ENCODE assay signal across 10 cellular contexts in genomic region chr20:32823737-32824588, GRCh38. TPM values are rescaled to one million over a fixed set of nuclear protein-coding genes. Genes with fewer than 3 reads are reported as not detected.
A peak's percentile ranks its signal among the peaks of the same experiment; 100 is the strongest.
DNase-seq lines count a peak whose midpoint lies in the region; ATAC-seq and TF ChIP-seq lines count a peak whose summit lies in the region.
"Had no signal": no experiment of that assay in that cellular context is flagged by ENCODE, and none has a peak within 500 bp of the region (broad histone marks: within the 10 kb centered on the region; RNA-seq: fewer than 3 reads in every experiment).

No MANE protein-coding gene starts in this region.

- no peak for ATAC-seq in T-cell (replicated peaks in 1 of 4)
- no peak for ATAC-seq in right cardiac atrium

- WGBS in right cardiac atrium, result 82% methylated on average over 7 of the region's 7 CpGs

- POLR2A ChIA-PET in T-cell (lab: Charles Lee), result interaction anchor here (0.5 to 0.6 kb wide), 3 partner anchors 20 to 761 kb away, joined by 3 to 6 read pairs (median 5); no protein-coding TSS in a partner anchor

- no peak for DNase-seq in activated T-cell treated with anti-CD3 and anti-CD28 coated beads, Interleukin-2, amount 50 U/mL, for 24 hours
- DNase-seq in activated T-cell treated with anti-CD3 and anti-CD28 coated beads, Interleukin-2, amount 50 U/mL, for 1 hour, result no peak
- no peak for DNase-seq in T-cell
- peak; percentile 29 for DNase-seq in fibroblast of the aortic adventitia (ENCODE audit: low read depth)
- DNase-seq in NCI-H82 treated with DMSO at 0.1 percent for 48 hours (lab: John Stamatoyannopoulos, UW; ENCODE audit: unreplicated experiment), result no peak
- no peak for DNase-seq in right cardiac atrium
- no peak for DNase-seq in cortex of kidney (lab: John Stamatoyannopoulos, UW)

- no peak overlapping the region for H3K9ac ChIP-seq in stomach smooth muscle (ENCODE audit: low read length in 2 of 2)

- H3K4me1 Mint-ChIP-seq in activated T-cell treated with anti-CD3 and anti-CD28 coated beads, Interleukin-2, amount 50 U/mL, for 24 hours (ENCODE audit: low read depth), result peaks cover 61% of the 10 kb centered on the region
- H3K4me1 Mint-ChIP-seq in T-cell, result peaks cover 62 to 66% (median 62%) of the 10 kb centered on the region in 3 donors

- H3K4me1 ChIP-seq in stomach smooth muscle (ENCODE audit: control insufficient read depth, insufficient read depth, low read length) (peaks cover 39% of the 10 kb centered on the region), right cardiac atrium (ENCODE audit: control insufficient read depth, insufficient read depth, low read length) (peaks cover 20% of the 10 kb centered on the region)

- H3K27ac ChIP-seq in stomach smooth muscle (ENCODE audit: low read length) (peak overlapping the region; percentile 33), right cardiac atrium (ENCODE audit: low read length) (no peak overlapping the region)
- H3K27ac ChIP-seq: foreskin keratinocyte had no signal

- peaks cover 68% of the 10 kb centered on the region for H3K36me3 Mint-ChIP-seq in activated T-cell treated with anti-CD3 and anti-CD28 coated beads, Interleukin-2, amount 50 U/mL, for 24 hours (ENCODE audit: low read depth)
- peaks cover 21% of the 10 kb centered on the region for H3K36me3 Mint-ChIP-seq in T-cell

- no peaks in the 10 kb centered on the region for H3K9me3 ChIP-seq in stomach smooth muscle (ENCODE audit: control insufficient read depth in 2 of 2, low read length in 2 of 2)
- H3K9me3 ChIP-seq in right cardiac atrium (ENCODE audit: control insufficient read depth, low read length), result no peaks in the 10 kb centered on the region
- H3K9me3 ChIP-seq: SJSA1 had no signal

- H3K4me3 ChIP-seq in fibroblast of the aortic adventitia (ENCODE audit: low read depth, low read length) (no peak overlapping the region), stomach smooth muscle (ENCODE audit: low read length in 2 of 2) (no peak overlapping the region), right cardiac atrium (ENCODE audit: low read length) (no peak overlapping the region)
- H3K4me3 ChIP-seq: SJSA1 had no signal

- TF ChIP-seq CTCF in fibroblast of the aortic adventitia (IDR thresholded peaks at IDR 0.05; ENCODE audit: insufficient read depth, low read length), result no peak

- no peaks in the 10 kb centered on the region for H3K9me3 Mint-ChIP-seq in activated T-cell treated with anti-CD3 and anti-CD28 coated beads, Interleukin-2, amount 50 U/mL, for 24 hours
- H3K9me3 Mint-ChIP-seq in T-cell, result no peaks in the 10 kb centered on the region

- CTCF ChIA-PET in T-cell (lab: Charles Lee), result interaction anchor here in 1 of 2 donors (0.6 kb wide), 1 partner anchor 114 kb away, joined by 5 read pairs; no protein-coding TSS in a partner anchor

- H3K27me3 Mint-ChIP-seq in activated T-cell treated with anti-CD3 and anti-CD28 coated beads, Interleukin-2, amount 50 U/mL, for 24 hours, result no peaks in the 10 kb centered on the region
- no peaks in the 10 kb centered on the region for H3K27me3 Mint-ChIP-seq in T-cell

- peak overlapping the region; percentile 8 for H3K4me3 Mint-ChIP-seq in activated T-cell treated with anti-CD3 and anti-CD28 coated beads, Interleukin-2, amount 50 U/mL, for 24 hours
- H3K4me3 Mint-ChIP-seq in T-cell, result peak overlapping the region in 1 of 3 donors; percentile 89

- intact Hi-C loops in right cardiac atrium (cut with DNase I), result no loop called here

- peak overlapping the region; percentile 98 for H3K27ac Mint-ChIP-seq in activated T-cell treated with anti-CD3 and anti-CD28 coated beads, Interleukin-2, amount 50 U/mL, for 24 hours
- peak overlapping the region; percentile 53 to 61 for H3K27ac Mint-ChIP-seq in T-cell

- H3K27me3 ChIP-seq in stomach smooth muscle (ENCODE audit: control insufficient read depth in 1 of 2, insufficient read depth in 2 of 2, low read length in 2 of 2) (no peaks in the 10 kb centered on the region), right cardiac atrium (ENCODE audit: control insufficient read depth, insufficient read depth) (no peaks in the 10 kb centered on the region)
- H3K27me3 ChIP-seq: foreskin keratinocyte, SJSA1 had no signal

- H3K36me3 ChIP-seq in stomach smooth muscle (ENCODE audit: control insufficient read depth in 2 of 2, insufficient read depth in 2 of 2, low read length in 2 of 2), result peaks cover 8 to 13% of the 10 kb centered on the region in 2 donors

RNA-seq across cellular contexts. Expression of gene MAPRE1, which starts 4.2 kb away (rescaled TPM):
- total RNA-seq in T-cell (100 to 1,000 TPM in 1 of 5 donors, 10 to 100 TPM in 4; 67.9 to 104 (median 77.8) TPM), fibroblast of the aortic adventitia (ENCODE audit: low replicate concordance) (66.0 and 95.6 TPM in 2 replicates), right cardiac atrium (100 to 1,000 TPM in 1 of 4 donors, 10 to 100 TPM in 3; 71.9 to 110 (median 84.3) TPM)
- polyA plus RNA-seq in right cardiac atrium, result 47.0 TPM

RNA-seq across cellular contexts. Expression of gene EFCAB8, which starts 34.8 kb away (rescaled TPM):
- total RNA-seq in T-cell (1 to 10 TPM in 4 of 5 donors, under 1 TPM in 1; 0.80 to 1.5 (median 1.2) TPM), fibroblast of the aortic adventitia (ENCODE audit: low replicate concordance) (not detected in 2 replicates), right cardiac atrium (under 1 TPM in 2 of 4 donors, not detected in 2; 0.20 to 0.64 TPM)
- polyA plus RNA-seq in right cardiac atrium, result not detected
- total RNA-seq: foreskin keratinocyte had no signal
- polyA plus RNA-seq: foreskin keratinocyte had no signal
